19 cellular contexts compared by ENCODE assay signal in the genomic region with DNA sequence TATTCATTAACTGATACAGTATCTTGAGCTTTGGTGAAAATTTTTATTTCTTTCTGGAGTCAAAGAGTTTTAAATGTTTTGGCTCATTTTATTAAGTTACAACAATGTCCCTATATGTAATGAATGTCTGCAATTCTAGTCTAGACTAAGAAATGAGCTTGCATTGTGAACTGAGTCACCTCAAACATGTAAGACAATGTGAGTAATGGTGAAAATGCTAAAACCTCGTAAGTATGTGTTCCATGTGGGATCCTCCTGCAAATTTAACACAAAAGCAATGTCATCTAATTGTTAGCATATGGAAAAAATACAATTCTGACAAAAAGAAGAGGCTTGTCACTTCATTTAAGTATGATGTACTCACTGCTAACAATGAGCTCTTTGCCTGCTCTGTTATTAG.
DNase-seq lines count a peak whose midpoint lies in the region; ATAC-seq, FAIRE-seq and TF ChIP-seq lines count a peak whose summit lies in the region.
"Had no signal": no experiment of that assay in that cellular context is flagged by ENCODE, and none has a peak within 500 bp of the region (broad histone marks: within the 10 kb centered on the region; RNA-seq: fewer than 3 reads in every experiment).

No MANE protein-coding gene starts in this region.

- H3K4me3 ChIP-seq in RWPE2 (ENCODE audit: severe bottlenecking): no peak overlapping the region
- no peak overlapping the region for H3K4me3 ChIP-seq in bronchial epithelial cell (ENCODE audit: low read depth, low read length)
- no peak overlapping the region for H3K4me3 ChIP-seq in foreskin fibroblast (ENCODE audit: low read depth in 1 of 2, low read length in 2 of 2)
- H3K4me3 ChIP-seq: GM23338, SJSA1 had no signal

- in situ Hi-C loops in G401 (cut with HindIII; ENCODE audit: low sequenced_read_pairs): no loop called here

- no peak for FAIRE-seq in bronchial epithelial cell (lab: Jason Lieb, UNC)
- FAIRE-seq: GM12892, GM19239 had no signal

- ATAC-seq in RWPE2 (ENCODE audit: low read depth) (peak; percentile 35; the same call in 1 of the 3 replicates), GM21528 (IDR thresholded peaks at IDR 0.05; ENCODE audit: low FRiP score, unreplicated experiment) (no peak)
- ATAC-seq: GM23338 had no signal

- H3K27me3 ChIP-seq in RWPE2 (ENCODE audit: insufficient read depth, poor library complexity, severe bottlenecking) (no peaks in the 10 kb centered on the region), bronchial epithelial cell (ENCODE audit: control insufficient read depth, insufficient read depth, low read length) (no peaks in the 10 kb centered on the region)
- H3K27me3 ChIP-seq: SJSA1 had no signal

- no peak for DNase-seq in RWPE2 (ENCODE audit: low spot score)
- DNase-seq in bronchial epithelial cell (ENCODE audit: low read depth): peak; percentile 28
- DNase-seq in iris pigment epithelial cell (ENCODE audit: low read depth): peak; percentile 23
- no peak for DNase-seq in G401 (ENCODE audit: low spot score)
- no peak for DNase-seq in SHP77 (lab: John Stamatoyannopoulos, UW)
- DNase-seq in foreskin fibroblast: no peak
- DNase-seq: GDM1, KBM-7, NCI-H1436 treated with DMSO at 0.1 percent for 48 hours, NCI-H2081 treated with DMSO at 0.1 percent for 48 hours, NCI-H226, NCI-H526, RPMI8226 had no signal

- no peak for TF ChIP-seq CTCF in RWPE2 (IDR thresholded peaks at IDR 0.05; ENCODE audit: poor library complexity, severe bottlenecking)
- TF ChIP-seq CTCF in bronchial epithelial cell (IDR thresholded peaks at IDR 0.05; ENCODE audit: insufficient read depth, low read length, severe bottlenecking): no peak
- TF ChIP-seq CTCF in foreskin fibroblast (IDR thresholded peaks at IDR 0.05; ENCODE audit: low read depth, low read length): no peak

- H3K36me3 ChIP-seq in RWPE2 (ENCODE audit: low read depth): no peaks in the 10 kb centered on the region
- no peaks in the 10 kb centered on the region for H3K36me3 ChIP-seq in bronchial epithelial cell (ENCODE audit: control insufficient read depth, insufficient read depth, low read length)
- H3K36me3 ChIP-seq: SJSA1 had no signal

- H3K27ac ChIP-seq in RWPE2 (ENCODE audit: poor library complexity, severe bottlenecking): no peak overlapping the region
- H3K27ac ChIP-seq: C4-2B, SJSA1 had no signal

- no peaks in the 10 kb centered on the region for H3K9me3 ChIP-seq in RWPE2 (ENCODE audit: severe bottlenecking)
- H3K9me3 ChIP-seq: SJSA1 had no signal

- no peaks in the 10 kb centered on the region for H3K4me1 ChIP-seq in RWPE2 (ENCODE audit: insufficient read depth, poor library complexity, severe bottlenecking)

Comparison
In these comparisons a context has a peak if more than half of its experiments do, and no peak if none do; other contexts are left out.
1. DNase-seq: peak in bronchial epithelial cell (single experiment) and iris pigment epithelial cell (single experiment); none in RWPE2 (single experiment), G401 (single experiment), SHP77 (0 of 2) and foreskin fibroblast (0 of 2).